ENCODE assay signal across 20 cellular contexts in genomic region chr22:37094239-37094638, GRCh38. TPM values are rescaled to one million over a fixed set of nuclear protein-coding genes. Genes with fewer than 3 reads are reported as not detected.
DNase-seq lines count a peak whose midpoint lies in the region; ATAC-seq and TF ChIP-seq lines count a peak whose summit lies in the region.
"Had no signal": no experiment of that assay in that cellular context is flagged by ENCODE, and none has a peak within 500 bp of the region (broad histone marks: within the 10 kb centered on the region; RNA-seq: fewer than 3 reads in every experiment).

No MANE protein-coding gene starts in this region.

- no peaks in the 10 kb centered on the region for H3K9me3 ChIP-seq in testis
- H3K9me3 ChIP-seq: BLaER1, Caco-2, HAP-1 had no signal

- H3K27me3 Mint-ChIP-seq in activated CD4-positive, alpha-beta T cell treated with anti-CD3 and anti-CD28 coated beads for 36 hours, result peaks cover 11% of the 10 kb centered on the region
- peaks cover 11% of the 10 kb centered on the region for H3K27me3 Mint-ChIP-seq in activated T-cell treated with anti-CD3 and anti-CD28 coated beads, Interleukin-2, amount 50 U/mL, for 24 hours
- H3K27me3 Mint-ChIP-seq in activated T-cell treated with anti-CD3 and anti-CD28 coated beads, Interleukin-2, amount 50 U/mL, for 4 hours (ENCODE audit: low read depth), result peaks cover 5% of the 10 kb centered on the region
- H3K27me3 Mint-ChIP-seq in stimulated activated naive CD8-positive, alpha-beta T cell treated with anti-CD3 and anti-CD28 coated beads, Interleukin-15, Interleukin-2, amounts not matched to agents 100 ng/mL and 50 ng/mL, for 24 hours, result no peaks in the 10 kb centered on the region
- H3K27me3 Mint-ChIP-seq: CD4-positive, CD25-positive, alpha-beta regulatory T cell had no signal

- no peak overlapping the region for H3K4me3 ChIP-seq in testis
- H3K4me3 ChIP-seq: BLaER1, HAP-1 had no signal

- H3K9me3 Mint-ChIP-seq in activated CD4-positive, alpha-beta T cell treated with anti-CD3 and anti-CD28 coated beads for 36 hours (ENCODE audit: low read depth), result no peaks in the 10 kb centered on the region
- H3K9me3 Mint-ChIP-seq in activated T-cell treated with anti-CD3 and anti-CD28 coated beads, Interleukin-2, amount 50 U/mL, for 24 hours, result no peaks in the 10 kb centered on the region
- no peaks in the 10 kb centered on the region for H3K9me3 Mint-ChIP-seq in activated T-cell treated with anti-CD3 and anti-CD28 coated beads, Interleukin-2, amount 50 U/mL, for 4 hours
- H3K9me3 Mint-ChIP-seq in stimulated activated naive CD8-positive, alpha-beta T cell treated with anti-CD3 and anti-CD28 coated beads, Interleukin-15, Interleukin-2, amounts not matched to agents 100 ng/mL and 50 ng/mL, for 24 hours, result no peaks in the 10 kb centered on the region
- H3K9me3 Mint-ChIP-seq: CD4-positive, CD25-positive, alpha-beta regulatory T cell; CD8-positive, alpha-beta T cell; HFFc6 had no signal

- H3K27ac ChIP-seq in testis, result no peak overlapping the region
- H3K27ac ChIP-seq: 22Rv1, BLaER1, C4-2B had no signal

- H3K36me3 ChIP-seq in testis (ENCODE audit: low read depth, missing control alignments), result no peaks in the 10 kb centered on the region
- H3K36me3 ChIP-seq: BLaER1, HAP-1 had no signal

- intact Hi-C loops in activated CD4-positive, alpha-beta T cell treated with anti-CD3 and anti-CD28 coated beads for 36 hours (cut with DNase I, micrococcal nuclease), result no loop called here
- intact Hi-C loops in testis (cut with DNase I; ENCODE audit: low total_unique reads), result no loop called here

- no peak for DNase-seq in activated CD4-positive, alpha-beta T cell treated with anti-CD3 and anti-CD28 coated beads for 36 hours
- DNase-seq in activated CD4-positive, alpha-beta T cell treated with anti-CD3 and anti-CD28 coated beads, Interleukin-2, amount 50 U/mL, for 4 hours, result no peak
- DNase-seq in activated T-cell treated with anti-CD3 and anti-CD28 coated beads, Interleukin-2, amount 50 U/mL, for 24 hours, result no peak
- no peak for DNase-seq in activated T-cell treated with anti-CD3 and anti-CD28 coated beads, Interleukin-2, amount 50 U/mL, for 4 hours
- no peak for DNase-seq in stimulated activated naive CD8-positive, alpha-beta T cell treated with anti-CD3 and anti-CD28 coated beads, Interleukin-15, Interleukin-2, amounts not matched to agents 100 U/mL and 50 U/mL, for 24 hours
- DNase-seq in testis, result no peak
- DNase-seq: Caco-2; CD4-positive, CD25-positive, alpha-beta regulatory T cell; CD8-positive, alpha-beta T cell; DMS153; DND-41; GOT3; HFFc6 had no signal

- no peak for ATAC-seq in activated CD4-positive, alpha-beta T cell treated with anti-CD3 and anti-CD28 coated beads for 36 hours
- no peak for ATAC-seq in activated T-cell treated with anti-CD3 and anti-CD28 coated beads, Interleukin-2, amount 50 U/mL, for 4 hours
- no peak for ATAC-seq in stimulated activated naive CD8-positive, alpha-beta T cell treated with anti-CD3 and anti-CD28 coated beads, Interleukin-15, Interleukin-2, amounts not matched to agents 100 U/mL and 50 U/mL, for 24 hours
- ATAC-seq: CD8-positive, alpha-beta T cell had no signal

- peak overlapping the region; percentile 79 for H3K27ac Mint-ChIP-seq in activated CD4-positive, alpha-beta T cell treated with anti-CD3 and anti-CD28 coated beads for 36 hours
- H3K27ac Mint-ChIP-seq in activated T-cell treated with anti-CD3 and anti-CD28 coated beads, Interleukin-2, amount 50 U/mL, for 24 hours, result peak overlapping the region; percentile 81
- peak overlapping the region; percentile 75 for H3K27ac Mint-ChIP-seq in stimulated activated naive CD8-positive, alpha-beta T cell treated with anti-CD3 and anti-CD28 coated beads, Interleukin-15, Interleukin-2, amounts not matched to agents 100 ng/mL and 50 ng/mL, for 24 hours
- H3K27ac Mint-ChIP-seq: B cell; CD8-positive, alpha-beta T cell; HFFc6 had no signal

- no peaks in the 10 kb centered on the region for H3K4me1 ChIP-seq in testis
- H3K4me1 ChIP-seq: BLaER1, Caco-2, HAP-1 had no signal

- no peak for TF ChIP-seq POLR2A in testis (IDR thresholded peaks at IDR 0.05)

- peaks cover 3% of the 10 kb centered on the region for H3K36me3 Mint-ChIP-seq in activated CD4-positive, alpha-beta T cell treated with anti-CD3 and anti-CD28 coated beads for 36 hours (ENCODE audit: low read depth)
- H3K36me3 Mint-ChIP-seq in activated T-cell treated with anti-CD3 and anti-CD28 coated beads, Interleukin-2, amount 50 U/mL, for 24 hours (ENCODE audit: low read depth), result no peaks in the 10 kb centered on the region
- no peaks in the 10 kb centered on the region for H3K36me3 Mint-ChIP-seq in activated T-cell treated with anti-CD3 and anti-CD28 coated beads, Interleukin-2, amount 50 U/mL, for 4 hours (ENCODE audit: insufficient read depth)
- H3K36me3 Mint-ChIP-seq in stimulated activated naive CD8-positive, alpha-beta T cell treated with anti-CD3 and anti-CD28 coated beads, Interleukin-15, Interleukin-2, amounts not matched to agents 100 ng/mL and 50 ng/mL, for 24 hours (ENCODE audit: low read depth), result peaks cover 4% of the 10 kb centered on the region
- H3K36me3 Mint-ChIP-seq: CD4-positive, CD25-positive, alpha-beta regulatory T cell; CD8-positive, alpha-beta T cell had no signal

- POLR2A ChIA-PET in activated CD4-positive, alpha-beta T cell treated with anti-CD3 and anti-CD28 coated beads for 36 hours (lab: Charles Lee), result no interaction called here

- H3K27me3 ChIP-seq in testis, result no peaks in the 10 kb centered on the region
- H3K27me3 ChIP-seq: BLaER1 had no signal

- no peak overlapping the region for H3K4me3 Mint-ChIP-seq in activated CD4-positive, alpha-beta T cell treated with anti-CD3 and anti-CD28 coated beads for 36 hours
- no peak overlapping the region for H3K4me3 Mint-ChIP-seq in activated T-cell treated with anti-CD3 and anti-CD28 coated beads, Interleukin-2, amount 50 U/mL, for 24 hours
- H3K4me3 Mint-ChIP-seq in activated T-cell treated with anti-CD3 and anti-CD28 coated beads, Interleukin-2, amount 50 U/mL, for 4 hours, result no peak overlapping the region
- H3K4me3 Mint-ChIP-seq in stimulated activated naive CD8-positive, alpha-beta T cell treated with anti-CD3 and anti-CD28 coated beads, Interleukin-15, Interleukin-2, amounts not matched to agents 100 ng/mL and 50 ng/mL, for 24 hours, result peak overlapping the region; percentile 49
- H3K4me3 Mint-ChIP-seq: B cell; CD4-positive, CD25-positive, alpha-beta regulatory T cell; CD8-positive, alpha-beta T cell; HFFc6 had no signal

- WGBS in testis, 2 donors, result 77 to 85% methylated on average over 1 of the region's 1 CpG

- no peak for TF ChIP-seq CTCF in testis (IDR thresholded peaks at IDR 0.05)

- H3K4me1 Mint-ChIP-seq in activated CD4-positive, alpha-beta T cell treated with anti-CD3 and anti-CD28 coated beads for 36 hours, result peaks cover 29% of the 10 kb centered on the region
- peaks cover 35% of the 10 kb centered on the region for H3K4me1 Mint-ChIP-seq in activated T-cell treated with anti-CD3 and anti-CD28 coated beads, Interleukin-2, amount 50 U/mL, for 24 hours (ENCODE audit: low read depth)
- H3K4me1 Mint-ChIP-seq in activated T-cell treated with anti-CD3 and anti-CD28 coated beads, Interleukin-2, amount 50 U/mL, for 4 hours (ENCODE audit: low read depth), result peaks cover 20% of the 10 kb centered on the region
- peaks cover 31% of the 10 kb centered on the region for H3K4me1 Mint-ChIP-seq in stimulated activated naive CD8-positive, alpha-beta T cell treated with anti-CD3 and anti-CD28 coated beads, Interleukin-15, Interleukin-2, amounts not matched to agents 100 ng/mL and 50 ng/mL, for 24 hours (ENCODE audit: low read depth)

- CTCF ChIA-PET in activated CD4-positive, alpha-beta T cell treated with anti-CD3 and anti-CD28 coated beads for 36 hours (lab: Charles Lee), result interaction anchor here (1.0 to 1.7 kb wide), 2 partner anchors 13 to 28 kb away, joined by 3 to 9 read pairs; no protein-coding TSS in a partner anchor

RNA-seq across cellular contexts. Expression of gene TMPRSS6, which starts 15.3 kb away (rescaled TPM):
- 10 to 100 TPM; 17.6 to 20.2 TPM for total RNA-seq in activated CD4-positive, alpha-beta T cell treated with anti-CD3 and anti-CD28 coated beads for 36 hours
- 1 to 10 TPM in 1 of 3 donors, under 1 TPM in 2; 0.76 to 1.3 (median 0.89) TPM for total RNA-seq in activated T-cell treated with anti-CD3 and anti-CD28 coated beads, Interleukin-2, amount 50 U/mL, for 4 hours
- 1 to 10 TPM; 1.5 to 3.4 TPM for total RNA-seq in testis
- polyA plus RNA-seq in testis (ENCODE audit: insufficient read depth, low read depth, low replicate concordance), result 4.0 TPM
- total RNA-seq: B cell, HFFc6 had no signal
- polyA plus RNA-seq: AG04450 had no signal

RNA-seq across cellular contexts. Expression of gene KCTD17, which starts 42.7 kb away (rescaled TPM):
- 10 to 100 TPM; 32.5 to 36.8 TPM for total RNA-seq in activated CD4-positive, alpha-beta T cell treated with anti-CD3 and anti-CD28 coated beads for 36 hours
- total RNA-seq in activated T-cell treated with anti-CD3 and anti-CD28 coated beads, Interleukin-2, amount 50 U/mL, for 4 hours, result 10 to 100 TPM; 33.8 to 39.6 (median 34.3) TPM
- 10 to 100 TPM; 39.1 to 57.0 TPM for total RNA-seq in testis
- 99.1 TPM for polyA plus RNA-seq in testis (ENCODE audit: insufficient read depth, low read depth, low replicate concordance)

RNA-seq across cellular contexts. Expression of gene IL2RB, which starts 55.5 kb away (rescaled TPM):
- total RNA-seq in activated CD4-positive, alpha-beta T cell treated with anti-CD3 and anti-CD28 coated beads for 36 hours, result 100 to 1,000 TPM; 204 to 231 TPM
- total RNA-seq in activated T-cell treated with anti-CD3 and anti-CD28 coated beads, Interleukin-2, amount 50 U/mL, for 4 hours, result 100 to 1,000 TPM; 178 to 212 (median 206) TPM
- 1 to 10 TPM in 1 of 2 donors, under 1 TPM in 1; 0.74 to 1.5 TPM for total RNA-seq in testis
- polyA plus RNA-seq in testis (ENCODE audit: insufficient read depth, low read depth, low replicate concordance), result 2.9 TPM
- total RNA-seq: Caco-2, HFFc6 had no signal

Comparison
In these comparisons a context has a peak if more than half of its experiments do, and no peak if none do; other contexts are left out.
1. RNA of gene TMPRSS6, which starts 15.3 kb away (total RNA-seq): 17.6 to 20.2 TPM in activated CD4-positive, alpha-beta T cell treated with anti-CD3 and anti-CD28 coated beads for 36 hours; 1.5 to 3.4 TPM in testis and 0.76 to 1.3 TPM in activated T-cell treated with anti-CD3 and anti-CD28 coated beads, Interleukin-2, amount 50 U/mL, for 4 hours; every median in the first group is over 4 times any median in the second.
2. RNA of gene IL2RB, which starts 55.5 kb away (total RNA-seq): 204 to 231 TPM in activated CD4-positive, alpha-beta T cell treated with anti-CD3 and anti-CD28 coated beads for 36 hours and 178 to 212 TPM in activated T-cell treated with anti-CD3 and anti-CD28 coated beads, Interleukin-2, amount 50 U/mL, for 4 hours; 0.74 to 1.5 TPM in testis; every median in the first group is over 10 times any median in the second.
3. Peak in every context shown above with its lines, with median percentiles within 50 percentile points of each other: H3K27ac Mint-ChIP-seq.